Comparison of ENCODE assay signal across 26 cellular contexts in the genomic region with DNA sequence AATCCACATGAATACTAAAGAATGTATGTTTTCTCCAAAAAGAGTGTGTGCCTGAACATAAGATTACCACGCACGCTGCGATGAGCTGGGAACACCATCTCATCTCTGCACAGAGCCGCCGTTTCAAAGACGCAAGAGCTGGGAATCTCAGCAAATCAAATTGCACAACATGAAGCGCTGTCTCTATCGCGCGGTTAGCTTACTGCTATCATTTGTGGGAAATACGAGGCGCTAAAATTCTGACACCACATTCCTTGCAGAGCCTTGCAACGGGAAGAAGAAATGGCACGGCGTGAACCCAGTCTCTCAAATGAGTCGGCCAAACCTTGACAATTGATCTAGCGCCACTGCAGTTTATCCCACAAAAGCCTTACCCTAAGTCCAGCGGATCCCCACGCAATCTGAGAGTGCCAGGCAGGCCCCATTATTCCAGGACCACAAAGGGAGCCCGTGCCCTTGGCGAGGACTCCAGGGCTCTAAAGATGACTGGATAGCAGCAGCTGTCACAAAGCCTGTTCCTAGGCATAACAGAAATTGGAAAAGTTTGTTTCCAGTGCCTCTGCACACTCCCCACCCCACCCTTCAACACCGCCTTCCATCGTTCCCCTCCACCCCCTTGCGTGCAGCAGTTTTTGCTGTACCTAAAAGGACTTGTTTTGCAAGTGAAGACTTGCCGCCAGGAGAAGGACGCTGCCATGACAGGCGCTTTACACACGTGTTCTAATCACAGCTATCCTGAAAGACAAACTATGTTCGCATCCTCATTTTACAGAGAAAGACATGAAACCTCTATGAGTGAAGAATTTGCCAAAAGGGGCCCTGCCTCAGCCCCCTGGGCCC.
DNase-seq lines count a peak whose midpoint lies in the region; TF ChIP-seq lines count a peak whose summit lies in the region.
"Had no signal": no experiment of that assay in that cellular context is flagged by ENCODE, and none has a peak within 500 bp of the region (broad histone marks: within the 10 kb centered on the region; RNA-seq: fewer than 3 reads in every experiment).

No MANE protein-coding gene starts in this region.

- H3K4me1 ChIP-seq in smooth muscle cell (ENCODE audit: low read depth) (peaks cover 5% of the 10 kb centered on the region), ascending aorta (no peaks in the 10 kb centered on the region)
- H3K4me1 ChIP-seq: lower lobe of right lung, Peyer's patch, sigmoid colon, SJSA1 had no signal

- H3K4me2 ChIP-seq in smooth muscle cell = peak overlapping the region; percentile 73

- H3K79me2 ChIP-seq in smooth muscle cell (ENCODE audit: low read depth) = no peaks in the 10 kb centered on the region

- peak overlapping the region; percentile 20 to 78 (median 54) for H3K27ac Mint-ChIP-seq in brain
- H3K27ac Mint-ChIP-seq: activated CD4-positive, alpha-beta memory T cell treated with anti-CD3 and anti-CD28 coated beads for 36 hours; activated naive CD8-positive, alpha-beta T cell; activated T-helper 17 cell treated with anti-CD3 and anti-CD28 coated beads, Interleukin-2, amount 50 U/mL, for 72 hours had no signal

- H3K27me3 Mint-ChIP-seq in brain = no peaks in the 10 kb centered on the region
- H3K27me3 Mint-ChIP-seq: activated CD4-positive, alpha-beta memory T cell treated with anti-CD3 and anti-CD28 coated beads for 36 hours; activated naive CD8-positive, alpha-beta T cell; activated T-helper 17 cell treated with anti-CD3 and anti-CD28 coated beads, Interleukin-2, amount 50 U/mL, for 72 hours had no signal

- peak; percentile 9 to 36 for DNase-seq in NCI-H2081 (lab: John Stamatoyannopoulos, UW)
- DNase-seq in NCI-H2081 treated with DMSO at 0.1 percent for 48 hours (lab: John Stamatoyannopoulos, UW) = no peak
- DNase-seq in mesenteric fat pad (ENCODE audit: low spot score) = peak; percentile 74
- DNase-seq in smooth muscle cell (lab: John Stamatoyannopoulos, UW; ENCODE audit: unreplicated experiment) = no peak
- DNase-seq in ascending aorta (ENCODE audit: low spot score in 2 of 2) = no peak
- DNase-seq in hippocampal formation (lab: John Stamatoyannopoulos, UW) = no peak
- DNase-seq in retina = no peak
- DNase-seq: activated CD4-positive, alpha-beta memory T cell treated with anti-CD3 and anti-CD28 coated beads for 36 hours; activated CD8-positive, alpha-beta memory T cell treated with anti-CD3 and anti-CD28 coated beads, Interleukin-2, amount 50 U/mL, for 48 hours; CD4-positive, CD25-positive, alpha-beta regulatory T cell; cerebellar nuclear complex; kidney glomerular epithelial cell; lower lobe of right lung; mucosa of descending colon; NCI-H1048; NCI-H1694; NCI-H2227 treated with DMSO at 0.1 percent for 48 hours; NCI-H526 treated with DMSO at 0.1 percent for 48 hours; Peyer's patch; stimulated activated naive CD8-positive, alpha-beta T cell treated with anti-CD3 and anti-CD28 coated beads, Interleukin-15, Interleukin-2, amounts not matched to agents 100 U/mL and 50 U/mL, for 24 hours had no signal

- H3K4me1 Mint-ChIP-seq in brain = peaks cover 61% of the 10 kb centered on the region
- H3K4me1 Mint-ChIP-seq: activated T-helper 17 cell treated with anti-CD3 and anti-CD28 coated beads, Interleukin-2, amount 50 U/mL, for 72 hours had no signal

- H2AFZ ChIP-seq in smooth muscle cell (ENCODE audit: low read depth) = no peak overlapping the region

- H3K36me3 ChIP-seq in smooth muscle cell (ENCODE audit: low read depth) (no peaks in the 10 kb centered on the region), ascending aorta (no peaks in the 10 kb centered on the region)
- H3K36me3 ChIP-seq: lower lobe of right lung, Peyer's patch, sigmoid colon, SJSA1 had no signal

- peaks cover 10% of the 10 kb centered on the region for H3K36me3 Mint-ChIP-seq in brain
- H3K36me3 Mint-ChIP-seq: activated CD4-positive, alpha-beta memory T cell treated with anti-CD3 and anti-CD28 coated beads for 36 hours; activated naive CD8-positive, alpha-beta T cell; CD4-positive, CD25-positive, alpha-beta regulatory T cell had no signal

- 36% methylated on average over 29 of the region's 29 CpGs for WGBS in smooth muscle cell (ENCODE audit: low lambda C conversion rate)

- H3K4me3 ChIP-seq in smooth muscle cell = no peak overlapping the region
- no peak overlapping the region for H3K4me3 ChIP-seq in ascending aorta
- H3K4me3 ChIP-seq: lower lobe of right lung, mucosa of descending colon, Peyer's patch, sigmoid colon, SJSA1 had no signal

- H3K9me3 Mint-ChIP-seq in brain = peaks cover 2 to 9% (median 4%) of the 10 kb centered on the region in 5 experiments
- H3K9me3 Mint-ChIP-seq: activated T-helper 17 cell treated with anti-CD3 and anti-CD28 coated beads, Interleukin-2, amount 50 U/mL, for 72 hours had no signal

- intact Hi-C loops in ascending aorta (cut with DNase I) = no loop called here

- H3K27ac ChIP-seq in smooth muscle cell (ENCODE audit: low read depth) (no peak overlapping the region), ascending aorta (no peak overlapping the region)
- H3K27ac ChIP-seq: 22Rv1, lower lobe of right lung, Peyer's patch, sigmoid colon, SJSA1 had no signal

- no peaks in the 10 kb centered on the region for H3K9me3 ChIP-seq in smooth muscle cell (replicated peaks; ENCODE audit: low read depth)
- H3K9me3 ChIP-seq in ascending aorta = no peaks in the 10 kb centered on the region
- H3K9me3 ChIP-seq: lower lobe of right lung, mucosa of descending colon, Peyer's patch, SJSA1 had no signal

- TF ChIP-seq CTCF in brain (conservative IDR thresholded peaks at IDR 0.05) (no peak), smooth muscle cell (IDR thresholded peaks at IDR 0.05; ENCODE audit: borderline replicate concordance, insufficient read depth, poor library complexity, severe bottlenecking) (no peak), ascending aorta (IDR thresholded peaks at IDR 0.05) (no peak)

- H3K27me3 ChIP-seq in smooth muscle cell (ENCODE audit: low read depth) (no peaks in the 10 kb centered on the region), ascending aorta (no peaks in the 10 kb centered on the region)
- H3K27me3 ChIP-seq: Peyer's patch, sigmoid colon, SJSA1 had no signal

- no peak overlapping the region for H3K9ac ChIP-seq in smooth muscle cell (ENCODE audit: low read depth)

- peaks cover 4% of the 10 kb centered on the region for H3F3A ChIP-seq in smooth muscle cell (ENCODE audit: low read depth)

- H3K4me3 Mint-ChIP-seq in brain = no peak overlapping the region
- H3K4me3 Mint-ChIP-seq: activated CD4-positive, alpha-beta memory T cell treated with anti-CD3 and anti-CD28 coated beads for 36 hours; activated naive CD8-positive, alpha-beta T cell; activated T-helper 17 cell treated with anti-CD3 and anti-CD28 coated beads, Interleukin-2, amount 50 U/mL, for 72 hours; CD4-positive, CD25-positive, alpha-beta regulatory T cell had no signal

- no peaks in the 10 kb centered on the region for H4K20me1 ChIP-seq in smooth muscle cell (ENCODE audit: low read depth)

Comparison
In these comparisons a context has a peak if more than half of its experiments do, and no peak if none do; other contexts are left out.
1. DNase-seq: peak in NCI-H2081 (2 of 2) and mesenteric fat pad (single experiment); none in NCI-H2081 treated with DMSO at 0.1 percent for 48 hours (single experiment), smooth muscle cell (single experiment), ascending aorta (0 of 2), hippocampal formation (0 of 2) and retina (single experiment).